Comparison of ENCODE assay signal across 8 cellular contexts in genomic region chr21:38831526-38832467, GRCh38. TPM values are rescaled to one million over a fixed set of nuclear protein-coding genes. Genes with fewer than 3 reads are reported as not detected.
DNase-seq lines count a peak whose midpoint lies in the region; ATAC-seq, FAIRE-seq and TF ChIP-seq lines count a peak whose summit lies in the region.

No MANE protein-coding gene starts in this region.

- TF ChIP-seq EP300 in transverse colon (IDR thresholded peaks at IDR 0.05; ENCODE audit: low read depth), result peak; percentile 32

- DNase-seq in AG20443 (ENCODE audit: low spot score), result peak; percentile 88
- peak; percentile 44 for DNase-seq in GM19239 (ENCODE audit: insufficient read length, low spot score)
- DNase-seq in RPMI8226, result peak; percentile 84
- DNase-seq in bronchial epithelial cell (ENCODE audit: low read depth), result peak; percentile 100
- peak; percentile 88 for DNase-seq in lung (ENCODE audit: low spot score)
- DNase-seq in transverse colon, result peak; percentile 78
- DNase-seq in NCI-H82 treated with DMSO at 0.1 percent for 48 hours (lab: John Stamatoyannopoulos, UW; ENCODE audit: unreplicated experiment), result no peak

- H3K27ac ChIP-seq in lung (ENCODE audit: low read depth in 1 of 2, low read length in 1 of 2) (peak overlapping the region in 1 of 2 donors; percentile 37), transverse colon (peak overlapping the region; percentile 43 to 75 (median 62))

- 56 to 59% methylated on average over 7 of the region's 7 CpGs for WGBS in lung, 2 donors
- WGBS in transverse colon (ENCODE audit: low coverage in 1 of 2), 2 donors, result 58 to 61% methylated on average over 4 to 7 of the region's 7 CpGs

- FAIRE-seq in GM19239 (lab: Jason Lieb, UNC) (no peak), bronchial epithelial cell (lab: Jason Lieb, UNC) (peak; percentile 88)

- H3K36me3 ChIP-seq in bronchial epithelial cell (ENCODE audit: control insufficient read depth, insufficient read depth, low read length), result no peaks in the 10 kb centered on the region
- H3K36me3 ChIP-seq in lung (ENCODE audit: control insufficient read depth in 2 of 2, insufficient read depth in 2 of 2, low read length in 2 of 2), result no peaks in the 10 kb centered on the region
- no peaks in the 10 kb centered on the region for H3K36me3 ChIP-seq in transverse colon

- H3K27me3 ChIP-seq in bronchial epithelial cell (ENCODE audit: control insufficient read depth, insufficient read depth, low read length) (no peaks in the 10 kb centered on the region), lung (ENCODE audit: control insufficient read depth, insufficient read depth) (no peaks in the 10 kb centered on the region), transverse colon (no peaks in the 10 kb centered on the region)

- TF ChIP-seq CTCF in bronchial epithelial cell (IDR thresholded peaks at IDR 0.05; ENCODE audit: insufficient read depth, low read length, severe bottlenecking) (no peak), lung (IDR thresholded peaks at IDR 0.05; ENCODE audit: control extremely low read depth, extremely low read depth) (no peak), transverse colon (IDR thresholded peaks at IDR 0.05) (no peak)

- peak; percentile 95 for ATAC-seq in HG03159 (IDR thresholded peaks at IDR 0.05; ENCODE audit: unreplicated experiment)
- ATAC-seq in lung (ENCODE audit: insufficient read depth, low FRiP score), result peak; percentile 88

- in situ Hi-C loops in transverse colon (cut with MboI; ENCODE audit: low pct_ligation_motif_present in 1 of 4, low pct_unique_long_range_greater_than_20kb in 1 of 4, low sequenced_read_pairs in 3 of 4), result no loop called here

- H3K9me3 ChIP-seq in lung (ENCODE audit: control insufficient read depth in 2 of 2, insufficient read depth in 1 of 2, low read length in 1 of 2), result no peaks in the 10 kb centered on the region
- H3K9me3 ChIP-seq in transverse colon, result no peaks in the 10 kb centered on the region

- TF ChIP-seq POLR2A in transverse colon (IDR thresholded peaks at IDR 0.05), result no peak

- H3K4me1 ChIP-seq in lung (ENCODE audit: control insufficient read depth in 2 of 2, insufficient read depth in 2 of 2, low read length in 2 of 2) (peaks cover 4 to 8% of the 10 kb centered on the region in 2 donors), transverse colon (peaks cover 0 to 17% (median 10%) of the 10 kb centered on the region in 4 donors)

- intact Hi-C loops in transverse colon (cut with DNase I; ENCODE audit: low total_unique reads), result no loop called here

- H3K4me3 ChIP-seq in bronchial epithelial cell (ENCODE audit: low read depth, low read length) (no peak overlapping the region), lung (no peak overlapping the region), transverse colon (no peak overlapping the region)

RNA-seq across cellular contexts. Expression of gene ETS2, which starts 26.1 kb away (rescaled TPM):
- 144 and 153 TPM in 2 replicates for total RNA-seq in bronchial epithelial cell
- 100 to 1,000 TPM; 149 to 186 TPM for total RNA-seq in lung
- polyA plus RNA-seq in lung, result 100 to 1,000 TPM in 1 of 2 donors, 10 to 100 TPM in 1; 64.7 to 167 TPM
- total RNA-seq in transverse colon, result 100 to 1,000 TPM in 3 of 4 donors, 10 to 100 TPM in 1; 55.1 to 174 (median 127) TPM
